Comparison of ENCODE assay signal across 36 cellular contexts in genomic region chr9:81369136-81369535, GRCh38.
"Had no signal": no experiment of that assay in that cellular context is flagged by ENCODE, and none has a peak within 500 bp of the region (broad histone marks: within the 10 kb centered on the region; RNA-seq: fewer than 3 reads in every experiment).

No MANE protein-coding gene starts in this region.

- H3K4me3 Mint-ChIP-seq: activated CD4-positive, alpha-beta memory T cell treated with anti-CD3 and anti-CD28 coated beads for 36 hours; activated CD4-positive, alpha-beta T cell treated with anti-CD3 and anti-CD28 coated beads for 36 hours; activated CD4-positive, alpha-beta T cell treated with anti-CD3 and anti-CD28 coated beads, Interleukin-2, amount 10 ng/mL, durations not matched to agents 24 days and 14 days; activated CD8-positive, alpha-beta memory T cell treated with anti-CD3 and anti-CD28 coated beads, Interleukin-2, amount 10 ng/mL, durations not matched to agents 7 days and 5 days; activated CD8-positive, alpha-beta T cell treated with anti-CD3 and anti-CD28 coated beads, Interleukin-2, amount 10 ng/mL, durations not matched to agents 7 days and 5 days; activated naive CD4-positive, alpha-beta T cell treated with anti-CD3 and anti-CD28 coated beads for 36 hours; activated naive CD4-positive, alpha-beta T cell treated with anti-CD3 and anti-CD28 coated beads, Interleukin-2, amount 50 U/mL, for 24 hours; activated naive CD8-positive, alpha-beta T cell treated with anti-CD3 and anti-CD28 coated beads for 36 hours; activated naive CD8-positive, alpha-beta T cell treated with anti-CD3 and anti-CD28 coated beads, Interleukin-2, amount 50 U/mL, for 24 hours; activated T-helper 1 cell treated with anti-CD3 and anti-CD28 coated beads, Interleukin-12 subunit alpha, Interleukin-12 subunit beta, Interleukin-2, Interleukin-4 antibody, amounts not matched to agents 30 ng/mL and 10 ng/mL and 1 ng/mL, durations not matched to agents 14 hours and 24 hours and 36 hours; effector memory CD8-positive, alpha-beta T cell; T-helper 17 cell; T-helper 2 cell treated with Interferon-gamma antibody and Interleukin-4, amounts not matched to agents 5 μg/mL and 100 μg/mL, for 36 hours had no signal

- FAIRE-seq: colon, endothelial cell of umbilical vein had no signal

- H3K27ac Mint-ChIP-seq: activated CD4-positive, alpha-beta memory T cell treated with anti-CD3 and anti-CD28 coated beads for 36 hours; activated CD4-positive, alpha-beta T cell treated with anti-CD3 and anti-CD28 coated beads for 36 hours; activated CD4-positive, alpha-beta T cell treated with anti-CD3 and anti-CD28 coated beads, Interleukin-2, amount 10 ng/mL, durations not matched to agents 24 days and 14 days; activated CD8-positive, alpha-beta memory T cell treated with anti-CD3 and anti-CD28 coated beads, Interleukin-2, amount 10 ng/mL, durations not matched to agents 7 days and 5 days; activated CD8-positive, alpha-beta T cell treated with anti-CD3 and anti-CD28 coated beads, Interleukin-2, amount 10 ng/mL, durations not matched to agents 7 days and 5 days; activated naive CD4-positive, alpha-beta T cell treated with anti-CD3 and anti-CD28 coated beads for 36 hours; activated naive CD4-positive, alpha-beta T cell treated with anti-CD3 and anti-CD28 coated beads, Interleukin-2, amount 50 U/mL, for 24 hours; activated naive CD8-positive, alpha-beta T cell treated with anti-CD3 and anti-CD28 coated beads for 36 hours; activated naive CD8-positive, alpha-beta T cell treated with anti-CD3 and anti-CD28 coated beads, Interleukin-2, amount 50 U/mL, for 24 hours; activated T-helper 1 cell treated with anti-CD3 and anti-CD28 coated beads, Interleukin-12 subunit alpha, Interleukin-12 subunit beta, Interleukin-2, Interleukin-4 antibody, amounts not matched to agents 30 ng/mL and 10 ng/mL and 1 ng/mL, durations not matched to agents 14 hours and 24 hours and 36 hours; activated T-helper 2 cell treated with anti-CD3 and anti-CD28 coated beads, Interferon-gamma antibody, Interleukin-2, Interleukin-4, amounts not matched to agents 10 μg/mL and 5 μg/mL and 100 μg/mL, durations not matched to agents 14 hours and 24 hours and 36 hours; effector memory CD8-positive, alpha-beta T cell; T-helper 17 cell; T-helper 2 cell treated with Interferon-gamma antibody and Interleukin-4, amounts not matched to agents 5 μg/mL and 100 μg/mL, for 36 hours had no signal

- H3K4me3 ChIP-seq: adrenal gland, body of pancreas, esophagus squamous epithelium, gastroesophageal sphincter had no signal

- H3K27ac ChIP-seq: adrenal gland, body of pancreas, epithelial cell of prostate, esophagus squamous epithelium, gastroesophageal sphincter had no signal

- H3K27me3 Mint-ChIP-seq: activated CD4-positive, alpha-beta memory T cell treated with anti-CD3 and anti-CD28 coated beads for 36 hours; activated CD4-positive, alpha-beta T cell treated with anti-CD3 and anti-CD28 coated beads for 36 hours; activated CD4-positive, alpha-beta T cell treated with anti-CD3 and anti-CD28 coated beads, Interleukin-2, amount 10 ng/mL, durations not matched to agents 24 days and 14 days; activated CD8-positive, alpha-beta memory T cell treated with anti-CD3 and anti-CD28 coated beads, Interleukin-2, amount 10 ng/mL, durations not matched to agents 7 days and 5 days; activated naive CD4-positive, alpha-beta T cell treated with anti-CD3 and anti-CD28 coated beads, Interleukin-2, amount 50 U/mL, for 24 hours; activated naive CD8-positive, alpha-beta T cell treated with anti-CD3 and anti-CD28 coated beads for 36 hours; activated naive CD8-positive, alpha-beta T cell treated with anti-CD3 and anti-CD28 coated beads, Interleukin-2, amount 50 U/mL, for 24 hours; effector memory CD8-positive, alpha-beta T cell; T-helper 17 cell had no signal

- DNase-seq: activated CD4-positive, alpha-beta memory T cell treated with anti-CD3 and anti-CD28 coated beads for 36 hours; activated CD4-positive, alpha-beta T cell treated with anti-CD3 and anti-CD28 coated beads for 36 hours; activated CD4-positive, alpha-beta T cell treated with anti-CD3 and anti-CD28 coated beads, Interleukin-2, amount 10 ng/mL, durations not matched to agents 24 days and 14 days; activated CD4-positive, CD25-positive, alpha-beta regulatory T cell; activated CD4-positive, CD25-positive, alpha-beta regulatory T cell treated with anti-CD3 and anti-CD28 coated beads, Interleukin-2, amount 50 U/mL, for 72 hours; activated CD8-positive, alpha-beta memory T cell treated with anti-CD3 and anti-CD28 coated beads, Interleukin-2, amount 10 ng/mL, durations not matched to agents 7 days and 5 days; activated CD8-positive, alpha-beta memory T cell treated with anti-CD3 and anti-CD28 coated beads, Interleukin-2, amount 50 U/mL, for 4 hours; activated CD8-positive, alpha-beta T cell treated with anti-CD3 and anti-CD28 coated beads, Interleukin-2, amount 10 ng/mL, durations not matched to agents 7 days and 5 days; activated effector memory CD4-positive, alpha-beta T cell treated with anti-CD3 and anti-CD28 coated beads, Interleukin-2, amount 50 U/mL, for 16 hours; activated naive CD4-positive, alpha-beta T cell treated with anti-CD3 and anti-CD28 coated beads for 36 hours; activated naive CD8-positive, alpha-beta T cell treated with anti-CD3 and anti-CD28 coated beads for 36 hours; activated naive CD8-positive, alpha-beta T cell treated with anti-CD3 and anti-CD28 coated beads, Interleukin-2, amount 50 U/mL, for 24 hours; activated T-cell treated with anti-CD3 and anti-CD28 coated beads, Interleukin-2, amount 50 U/mL, for 1 hour; activated T-cell treated with anti-CD3 and anti-CD28 coated beads, Interleukin-2, amount 50 U/mL, for 48 hours; adrenal gland; amygdala; aorta; body of pancreas; caudate nucleus; cortex of kidney; dermis blood vessel endothelial cell; effector CD4-positive, alpha-beta T cell; effector memory CD8-positive, alpha-beta T cell; esophagus squamous epithelium; foreskin melanocyte; T-helper 1 cell; T-helper 17 cell; T1000 had no signal

- H3K36me3 Mint-ChIP-seq: activated CD8-positive, alpha-beta memory T cell treated with anti-CD3 and anti-CD28 coated beads, Interleukin-2, amount 10 ng/mL, durations not matched to agents 7 days and 5 days; activated naive CD4-positive, alpha-beta T cell treated with anti-CD3 and anti-CD28 coated beads, Interleukin-2, amount 50 U/mL, for 24 hours; activated naive CD8-positive, alpha-beta T cell treated with anti-CD3 and anti-CD28 coated beads for 36 hours had no signal

- H3K36me3 ChIP-seq: adrenal gland, esophagus squamous epithelium, gastroesophageal sphincter had no signal

- H3K27me3 ChIP-seq: adrenal gland, body of pancreas, esophagus squamous epithelium, gastroesophageal sphincter had no signal

- ATAC-seq: activated CD4-positive, alpha-beta T cell treated with anti-CD3 and anti-CD28 coated beads for 36 hours; activated CD8-positive, alpha-beta memory T cell treated with anti-CD3 and anti-CD28 coated beads, Interleukin-2, amount 10 ng/mL, durations not matched to agents 7 days and 5 days; activated CD8-positive, alpha-beta T cell treated with anti-CD3 and anti-CD28 coated beads, Interleukin-2, amount 10 ng/mL, durations not matched to agents 7 days and 5 days; activated naive CD8-positive, alpha-beta T cell treated with anti-CD3 and anti-CD28 coated beads, Interleukin-2, amount 50 U/mL, for 24 hours; body of pancreas; effector memory CD8-positive, alpha-beta T cell; gastroesophageal sphincter; T-helper 17 cell had no signal

- H3K4me1 Mint-ChIP-seq: activated CD4-positive, alpha-beta T cell treated with anti-CD3 and anti-CD28 coated beads for 36 hours; activated CD4-positive, alpha-beta T cell treated with anti-CD3 and anti-CD28 coated beads, Interleukin-2, amount 10 ng/mL, durations not matched to agents 24 days and 14 days; activated CD8-positive, alpha-beta memory T cell treated with anti-CD3 and anti-CD28 coated beads, Interleukin-2, amount 10 ng/mL, durations not matched to agents 7 days and 5 days; activated naive CD4-positive, alpha-beta T cell treated with anti-CD3 and anti-CD28 coated beads, Interleukin-2, amount 50 U/mL, for 24 hours; activated naive CD8-positive, alpha-beta T cell treated with anti-CD3 and anti-CD28 coated beads for 36 hours; activated naive CD8-positive, alpha-beta T cell treated with anti-CD3 and anti-CD28 coated beads, Interleukin-2, amount 50 U/mL, for 24 hours; T-helper 17 cell had no signal

- H3K4me1 ChIP-seq: adrenal gland, body of pancreas, esophagus squamous epithelium, gastroesophageal sphincter had no signal
